ENCODE assay signal across 8 cellular contexts in genomic region chr12:5988659-5989116, GRCh38. TPM values are rescaled to one million over a fixed set of nuclear protein-coding genes. Genes with fewer than 3 reads are reported as not detected.
DNase-seq lines count a peak whose midpoint lies in the region; ATAC-seq and TF ChIP-seq lines count a peak whose summit lies in the region.

No MANE protein-coding gene starts in this region.

- H3K9me3 Mint-ChIP-seq in T-cell, result no peaks in the 10 kb centered on the region

- no peaks in the 10 kb centered on the region for H3K4me1 Mint-ChIP-seq in T-cell

- intact Hi-C loops in left ventricle myocardium superior (cut with micrococcal nuclease) (loop anchor here (2.0 kb wide), 1 partner anchor 50 kb away; no protein-coding TSS in a partner anchor), uterus (cut with DNase I; ENCODE audit: low total_unique reads) (no loop called here)

- POLR2A ChIA-PET in T-cell (lab: Charles Lee), result interaction anchor here in 1 of 2 donors (0.6 kb wide), 1 partner anchor 346 kb away, joined by 3 read pairs; no protein-coding TSS in a partner anchor

- no peaks in the 10 kb centered on the region for H3K27me3 ChIP-seq in uterus

- peak; percentile 81 to 89 (median 86) for ATAC-seq in T-cell (replicated peaks in 1 of 4)
- ATAC-seq in left ventricle myocardium superior, result peak; percentile 95

- DNase-seq in AG08396 (ENCODE audit: low spot score), result peak; percentile 90
- DNase-seq in GM19238 (ENCODE audit: insufficient read length, low spot score), result peak; percentile 56
- DNase-seq in NCI-H1048 (lab: John Stamatoyannopoulos, UW), result peak; percentile 39
- DNase-seq in T-cell, result peak; percentile 24 to 76 (median 59)
- peak; percentile 51 for DNase-seq in amniotic epithelial cell (ENCODE audit: low read depth)
- peak; percentile 89 for DNase-seq in left ventricle myocardium superior
- DNase-seq in pulmonary artery endothelial cell (ENCODE audit: low read depth, low spot score), result peak; percentile 24
- peak; percentile 58 to 73 for DNase-seq in uterus

- H3K36me3 Mint-ChIP-seq in T-cell, result no peaks in the 10 kb centered on the region

- H3K4me3 ChIP-seq in uterus, result no peak overlapping the region

- H3K27me3 Mint-ChIP-seq in T-cell, result peaks cover 0 to 1% of the 10 kb centered on the region in 2 donors

- H3K4me3 Mint-ChIP-seq in T-cell, result no peak overlapping the region

- H3K4me1 ChIP-seq in uterus, result no peaks in the 10 kb centered on the region

- no peak for TF ChIP-seq POLR2A in uterus (IDR thresholded peaks at IDR 0.05)

- no peaks in the 10 kb centered on the region for H3K9me3 ChIP-seq in uterus

- no peak overlapping the region for H3K27ac ChIP-seq in uterus

- CTCF ChIA-PET in T-cell (lab: Charles Lee), result interaction anchor here (0.5 to 4.4 kb wide), 19 partner anchors 8 to 1132 kb away, joined by 3 to 44 read pairs (median 4); partner anchors contain the start of gene PLEKHG6 (in 1 of the 2)

- peak; percentile 81 to 92 (median 92) for TF ChIP-seq CTCF in uterus (IDR thresholded peaks at IDR 0.05)

- H3K36me3 ChIP-seq in uterus, result no peaks in the 10 kb centered on the region

- H3K27ac Mint-ChIP-seq in T-cell, result no peak overlapping the region

RNA-seq across cellular contexts. Expression of gene ANO2, which starts 43.6 kb away (rescaled TPM):
- total RNA-seq in T-cell (not detected), left ventricle myocardium superior (16.1 TPM), pulmonary artery endothelial cell (9.4 and 12.7 TPM in 2 replicates), uterus (10 to 100 TPM in 2 of 4 donors, 1 to 10 TPM in 1, under 1 TPM in 1; 0.59 to 51.7 (median 15.1) TPM)

Comparison
In these comparisons a context has a peak if more than half of its experiments do, and no peak if none do; other contexts are left out.
1. DNase-seq: peak in every context shown above with its lines; median percentile 90 in AG08396; 89 in left ventricle myocardium superior; 66 in uterus; 59 in T-cell; 56 in GM19238; 51 in amniotic epithelial cell; 39 in NCI-H1048; 24 in pulmonary artery endothelial cell.